Comparison of ENCODE assay signal across 1 cellular context in the genomic region with DNA sequence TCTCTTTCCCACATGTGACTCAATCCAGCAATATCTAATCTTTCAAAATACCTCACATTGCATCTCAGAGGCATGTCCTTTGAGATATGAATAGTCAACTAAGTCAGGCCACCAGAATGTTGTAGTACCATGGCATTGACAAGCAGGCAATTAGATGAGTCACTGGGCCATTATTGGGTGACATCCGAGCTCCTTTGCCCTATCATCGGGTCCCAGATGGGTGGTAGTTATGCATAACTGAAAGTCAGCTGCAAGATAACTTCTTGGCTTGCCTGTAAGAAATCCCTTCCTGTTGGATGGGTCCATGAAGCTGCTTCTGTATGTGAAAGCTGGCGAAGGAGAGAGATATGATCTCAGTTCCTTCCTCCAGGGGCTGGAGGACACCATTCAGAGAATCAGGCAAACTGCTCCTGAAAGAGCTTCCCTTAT.
TF ChIP-seq lines count a peak whose summit lies in the region.

No MANE protein-coding gene starts in this region.

TF ChIP-seq in HepG2, 621 proteins besides CTCF, POLR2A, EP300 and RAD21:
- no peak for TF ChIP-seq SP4 (CRISPR knock-in tag; IDR thresholded peaks at IDR 0.05)
- TF ChIP-seq PRDM10 (CRISPR knock-in tag; IDR thresholded peaks at IDR 0.05; ENCODE audit: low read depth) = no peak
- TF ChIP-seq, protein P1, sequence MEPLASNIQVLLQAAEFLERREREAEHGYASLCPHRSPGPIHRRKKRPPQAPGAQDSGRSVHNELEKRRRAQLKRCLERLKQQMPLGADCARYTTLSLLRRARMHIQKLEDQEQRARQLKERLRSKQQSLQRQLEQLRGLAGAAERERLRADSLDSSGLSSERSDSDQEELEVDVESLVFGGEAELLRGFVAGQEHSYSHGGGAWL (CRISPR knock-in tag; IDR thresholded peaks at IDR 0.05) = no peak
- TF ChIP-seq, protein P2, sequence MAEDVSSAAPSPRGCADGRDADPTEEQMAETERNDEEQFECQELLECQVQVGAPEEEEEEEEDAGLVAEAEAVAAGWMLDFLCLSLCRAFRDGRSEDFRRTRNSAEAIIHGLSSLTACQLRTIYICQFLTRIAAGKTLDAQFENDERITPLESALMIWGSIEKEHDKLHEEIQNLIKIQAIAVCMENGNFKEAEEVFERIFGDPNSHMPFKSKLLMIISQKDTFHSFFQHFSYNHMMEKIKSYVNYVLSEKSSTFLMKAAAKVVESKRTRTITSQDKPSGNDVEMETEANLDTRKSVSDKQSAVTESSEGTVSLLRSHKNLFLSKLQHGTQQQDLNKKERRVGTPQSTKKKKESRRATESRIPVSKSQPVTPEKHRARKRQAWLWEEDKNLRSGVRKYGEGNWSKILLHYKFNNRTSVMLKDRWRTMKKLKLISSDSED (CRISPR knock-in tag; IDR thresholded peaks at IDR 0.05) = no peak
- TF ChIP-seq, protein P3, sequence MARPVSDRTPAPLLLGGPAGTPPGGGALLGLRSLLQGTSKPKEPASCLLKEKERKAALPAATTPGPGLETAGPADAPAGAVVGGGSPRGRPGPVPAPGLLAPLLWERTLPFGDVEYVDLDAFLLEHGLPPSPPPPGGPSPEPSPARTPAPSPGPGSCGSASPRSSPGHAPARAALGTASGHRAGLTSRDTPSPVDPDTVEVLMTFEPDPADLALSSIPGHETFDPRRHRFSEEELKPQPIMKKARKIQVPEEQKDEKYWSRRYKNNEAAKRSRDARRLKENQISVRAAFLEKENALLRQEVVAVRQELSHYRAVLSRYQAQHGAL (CRISPR knock-in tag; IDR thresholded peaks at IDR 0.05; ENCODE audit: not compliant biosample characterization) = no peak
- TF ChIP-seq, protein P4, sequence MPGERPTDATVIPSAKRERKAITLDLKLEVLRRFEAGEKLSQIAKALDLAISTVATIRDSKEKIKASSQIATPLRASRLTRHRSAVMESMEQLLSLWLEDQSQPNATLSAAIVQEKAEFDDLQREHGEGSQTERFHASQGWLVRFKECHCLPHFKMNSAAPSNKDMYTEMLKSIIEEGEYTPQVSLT (CRISPR knock-in tag; IDR thresholded peaks at IDR 0.05; ENCODE audit: borderline replicate concordance, low read depth) = no peak
- no peak for TF ChIP-seq ZNF44 (CRISPR knock-in tag; IDR thresholded peaks at IDR 0.05)
- no peak for TF ChIP-seq CHD2 (IDR thresholded peaks at IDR 0.05; ENCODE audit: low read depth, low read length)
- no peak for TF ChIP-seq ZNF430 (CRISPR knock-in tag; IDR thresholded peaks at IDR 0.05)
- no peak for TF ChIP-seq MEIS1 (CRISPR knock-in tag; IDR thresholded peaks at IDR 0.05; ENCODE audit: borderline replicate concordance)
- TF ChIP-seq ZSCAN12 (CRISPR knock-in tag; IDR thresholded peaks at IDR 0.05) = no peak
- no peak for TF ChIP-seq ZXDC (CRISPR knock-in tag; IDR thresholded peaks at IDR 0.05)
